In the genomic region with DNA sequence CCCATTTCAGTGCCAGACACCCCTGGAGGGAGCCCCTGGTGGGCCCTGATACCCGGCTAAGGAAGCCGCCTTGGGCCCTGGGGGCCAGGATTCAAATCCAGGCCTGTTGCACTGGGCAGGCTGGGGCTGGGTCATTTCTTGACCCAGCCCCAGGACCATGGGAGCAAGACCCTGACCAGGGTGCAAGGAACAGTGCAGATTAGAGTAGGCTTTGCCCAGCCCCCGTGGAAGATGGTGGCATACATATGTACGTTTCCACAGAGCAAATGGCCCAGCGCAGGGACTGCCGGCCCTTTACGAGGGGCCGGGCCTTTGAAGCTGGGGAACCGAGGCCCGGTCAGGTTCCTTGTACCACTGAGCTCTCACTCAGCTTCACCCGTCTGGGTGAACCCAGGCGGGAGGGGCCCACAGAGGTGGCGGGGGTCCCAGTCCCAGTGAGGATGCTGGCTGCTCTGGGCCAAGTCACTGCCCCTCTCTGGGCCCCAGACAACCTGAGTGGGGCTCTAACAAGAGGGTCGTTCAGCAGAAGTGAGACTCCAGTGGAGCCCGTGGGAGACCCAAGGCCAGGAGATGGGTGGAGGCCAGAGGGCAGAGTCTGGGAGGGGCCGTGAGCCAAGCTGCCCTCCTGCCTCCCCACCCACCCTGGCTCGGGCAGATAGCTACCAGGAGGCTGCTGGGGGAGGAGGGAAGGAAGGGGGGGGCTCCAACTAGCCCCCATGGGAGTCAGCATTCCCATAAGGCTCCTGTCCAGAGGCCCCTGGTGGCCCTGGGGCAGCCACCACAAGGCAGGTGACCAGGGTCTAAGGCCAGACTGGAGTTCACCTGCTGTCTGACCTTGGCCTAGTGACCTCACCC, we compare ENCODE assay signal across 8 cellular contexts. TPM values are rescaled to one million over a fixed set of nuclear protein-coding genes. Genes with fewer than 3 reads are reported as not detected.
DNase-seq lines count a peak whose midpoint lies in the region; ATAC-seq and TF ChIP-seq lines count a peak whose summit lies in the region.

No MANE protein-coding gene starts in this region.

- DNase-seq in GM12864 (ENCODE audit: low read depth): no peak
- no peak for DNase-seq in activated B cell treated with CpG ODN at 0.5 μM for 24 hours
- no peak for DNase-seq in fibroblast of villous mesenchyme (ENCODE audit: low read depth)
- no peak for DNase-seq in foreskin melanocyte
- no peak for DNase-seq in anterior cingulate cortex (lab: John Stamatoyannopoulos, UW)

- peak overlapping the region; percentile 100 for H3K4me2 ChIP-seq in skeletal muscle satellite cell (ENCODE audit: low read length)

- TF ChIP-seq CTCF in GM12864 (IDR thresholded peaks at IDR 0.05; ENCODE audit: low read depth, low read length, missing control alignments) (no peak), activated B cell treated with CpG ODN at 0.5 μM for 24 hours (IDR thresholded peaks at IDR 0.05) (no peak), fibroblast of villous mesenchyme (IDR thresholded peaks at IDR 0.05; ENCODE audit: insufficient read depth, low read depth, low read length) (no peak)

- no peaks in the 10 kb centered on the region for H3K9me3 ChIP-seq in skeletal muscle satellite cell (replicated peaks; ENCODE audit: low read length)

- H3K27ac Mint-ChIP-seq in activated B cell treated with CpG ODN at 0.5 μM for 24 hours: peak overlapping the region; percentile 53

- CTCF ChIA-PET in activated B cell treated with CpG ODN at 0.5 μM for 24 hours (lab: Charles Lee): interaction anchor here (1.2 to 1.8 kb wide), 3 partner anchors 21 to 40 kb away, joined by 4 to 6 read pairs (median 4); no protein-coding TSS in a partner anchor

- peaks cover 34% of the 10 kb centered on the region for H3K36me3 ChIP-seq in skeletal muscle satellite cell (ENCODE audit: insufficient read depth, low read length)

- no peaks in the 10 kb centered on the region for H3K9me3 Mint-ChIP-seq in activated B cell treated with CpG ODN at 0.5 μM for 24 hours

- peak overlapping the region; percentile 93 for H3K4me3 Mint-ChIP-seq in activated B cell treated with CpG ODN at 0.5 μM for 24 hours

- no peaks in the 10 kb centered on the region for H3K27me3 ChIP-seq in skeletal muscle satellite cell (ENCODE audit: control insufficient read depth, insufficient read depth, low read length)

- intact Hi-C loops in activated B cell treated with CpG ODN at 0.5 μM for 24 hours (cut with micrococcal nuclease): no loop called here

- peaks cover 59% of the 10 kb centered on the region for H3K36me3 Mint-ChIP-seq in activated B cell treated with CpG ODN at 0.5 μM for 24 hours (ENCODE audit: low read depth)

- no peak for ATAC-seq in activated B cell treated with CpG ODN at 0.5 μM for 24 hours (ENCODE audit: low read depth)
- no peak for ATAC-seq in HG02642 (IDR thresholded peaks at IDR 0.05; ENCODE audit: poor library complexity, unreplicated experiment)
- ATAC-seq in GM21447 (IDR thresholded peaks at IDR 0.05; ENCODE audit: unreplicated experiment): no peak

- H3K4me3 ChIP-seq in GM12864 (ENCODE audit: low read depth, low read length) (peak overlapping the region; percentile 97), fibroblast of villous mesenchyme (ENCODE audit: low read depth, low read length) (peak overlapping the region; percentile 86), skeletal muscle satellite cell (ENCODE audit: low read length) (peak overlapping the region; percentile 97)

- H3K4me1 Mint-ChIP-seq in activated B cell treated with CpG ODN at 0.5 μM for 24 hours: peaks cover 78% of the 10 kb centered on the region

- H3K27me3 Mint-ChIP-seq in activated B cell treated with CpG ODN at 0.5 μM for 24 hours: no peaks in the 10 kb centered on the region

- peak overlapping the region; percentile 87 for H3K9ac ChIP-seq in skeletal muscle satellite cell (ENCODE audit: low read depth, low read length)

- POLR2A ChIA-PET in activated B cell treated with CpG ODN at 0.5 μM for 24 hours (lab: Charles Lee): interaction anchor here (0.5 to 59.1 kb wide), 13 partner anchors 5 to 507 kb away, joined by 3 to 2723 read pairs (median 5); partner anchors contain the start of genes AP3D1, IZUMO4, MKNK2 and MOB3A

- peaks cover 38% of the 10 kb centered on the region for H3K4me1 ChIP-seq in skeletal muscle satellite cell (ENCODE audit: control insufficient read depth, insufficient read depth, low read length)

RNA-seq across cellular contexts. Expression of gene MKNK2, which starts 2.7 kb away (rescaled TPM):
- total RNA-seq in activated B cell treated with CpG ODN at 0.5 μM for 24 hours (1,134 and 1,197 TPM in 2 replicates), fibroblast of villous mesenchyme (59.2 and 80.9 TPM in 2 replicates)
- total RNA-seq in skeletal muscle satellite cell (2012; rRNA removed): 58.8 and 84.7 TPM in 2 replicates

RNA-seq across cellular contexts. Expression of gene BTBD2, which starts 32.8 kb away (rescaled TPM):
- total RNA-seq in activated B cell treated with CpG ODN at 0.5 μM for 24 hours (55.1 and 57.3 TPM in 2 replicates), fibroblast of villous mesenchyme (46.6 and 51.5 TPM in 2 replicates)
- 58.6 and 59.8 TPM in 2 replicates for total RNA-seq in skeletal muscle satellite cell (2012; rRNA removed)

RNA-seq across cellular contexts. Expression of gene MOB3A, which starts 47.8 kb away (rescaled TPM):
- 179 and 189 TPM in 2 replicates for total RNA-seq in activated B cell treated with CpG ODN at 0.5 μM for 24 hours
- 31.2 and 36.7 TPM in 2 replicates for total RNA-seq in fibroblast of villous mesenchyme
- 56.0 and 59.8 TPM in 2 replicates for total RNA-seq in skeletal muscle satellite cell (2012; rRNA removed)

RNA-seq across cellular contexts. Expression of gene IZUMO4, which starts 48.4 kb away (rescaled TPM):
- total RNA-seq in activated B cell treated with CpG ODN at 0.5 μM for 24 hours (73.0 and 78.6 TPM in 2 replicates), fibroblast of villous mesenchyme (1.3 TPM in 2 replicates)
- 2.3 and 3.3 TPM in 2 replicates for total RNA-seq in skeletal muscle satellite cell (2012; rRNA removed)

Comparison
In these comparisons a context has a peak if more than half of its experiments do, and no peak if none do; other contexts are left out.
1. RNA of gene MKNK2, which starts 2.7 kb away (total RNA-seq): 1,134 to 1,197 TPM in activated B cell treated with CpG ODN at 0.5 μM for 24 hours; 59.2 to 80.9 TPM in fibroblast of villous mesenchyme; every median in the first group is over 10 times any median in the second.
2. Peak in every context shown above with its lines, with median percentiles within 50 percentile points of each other: H3K4me3 ChIP-seq.